Comparison of ENCODE assay signal across 8 cellular contexts in genomic region chr14:23286020-23286903, GRCh38. TPM values are rescaled to one million over a fixed set of nuclear protein-coding genes. Genes with fewer than 3 reads are reported as not detected.
DNase-seq lines count a peak whose midpoint lies in the region; ATAC-seq, FAIRE-seq and TF ChIP-seq lines count a peak whose summit lies in the region.

TSS of gene HOMEZ (minus strand) at chr14:23286132. CDS start at chr14:23285952, 180 bp downstream.

- H3K36me3 ChIP-seq in BE2C, result no peaks in the 10 kb centered on the region

- no peaks in the 10 kb centered on the region for H3K9me3 ChIP-seq in BE2C

- peak; percentile 97 for FAIRE-seq in GM19239 (lab: Jason Lieb, UNC)
- peak; percentile 31 for FAIRE-seq in colon (lab: Jason Lieb, UNC)

- ATAC-seq in HG03457 (IDR thresholded peaks at IDR 0.05; ENCODE audit: unreplicated experiment), result peak; percentile 96

- H3K4me1 ChIP-seq in BE2C, result no peaks in the 10 kb centered on the region; the same call in 1 of the 2 replicates

- peak; percentile 99 for DNase-seq in BE2C
- peak; percentile 95 for DNase-seq in GM19239 (ENCODE audit: insufficient read length, low spot score)
- peak; percentile 98 for DNase-seq in NCI-H524 treated with DMSO at 0.1 percent for 48 hours (lab: John Stamatoyannopoulos, UW)
- DNase-seq in activated CD4-positive, alpha-beta T cell treated with anti-CD3 and anti-CD28 coated beads for 4 hours, result peak; percentile 97 to 98
- DNase-seq in left kidney (ENCODE audit: low read depth, low spot score), result peak; percentile 99
- DNase-seq in stimulated activated CD4-positive, alpha-beta T cell treated with anti-CD3 and anti-CD28 coated beads, Interleukin-2, amount 100 ng/mL, for 24 hours, result peak; percentile 99

- H3K4me3 ChIP-seq in BE2C (ENCODE audit: low read depth, low read length), result peak within 1 kb of the TSS; percentile 86

- peak; percentile 17; the same call in 1 of the 2 replicates for TF ChIP-seq CTCF in BE2C (IDR thresholded peaks at IDR 0.05; ENCODE audit: low read depth, low read length)

- H3K27me3 ChIP-seq in BE2C, result peaks cover 8% of the 10 kb centered on the region; the same call in 1 of the 2 replicates

RNA-seq across cellular contexts. Expression of gene HOMEZ, which starts in this region (rescaled TPM):
- polyA plus RNA-seq in BE2C (2012; ENCODE audit: insufficient read depth, insufficient read length, low read depth), result 5.0 TPM

Comparison
In these comparisons a context has a peak if more than half of its experiments do, and no peak if none do; other contexts are left out.
1. Peak in every context shown above with its lines: DNase-seq, ATAC-seq and H3K4me3 ChIP-seq.